Comparison of ENCODE assay signal across 1 cellular context in the genomic region with DNA sequence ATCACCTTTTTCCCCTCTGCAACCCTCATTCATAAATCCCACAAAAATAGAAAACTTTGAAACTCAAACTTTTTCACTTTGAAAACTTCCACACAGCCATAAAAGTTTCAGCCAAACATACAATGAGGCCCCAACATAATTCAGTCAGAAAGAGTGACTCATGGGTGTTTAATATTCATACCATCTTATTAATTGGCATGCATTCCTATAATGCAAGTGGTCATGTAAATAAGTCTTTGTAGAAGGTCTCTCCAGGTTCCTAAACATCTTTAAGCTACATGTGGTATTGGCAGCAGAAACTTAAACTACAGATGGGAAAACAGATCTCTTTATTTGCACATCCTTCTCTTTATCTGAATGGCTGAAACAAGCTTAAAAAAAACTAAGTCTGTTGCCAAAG.
TF ChIP-seq lines count a peak whose summit lies in the region.

No MANE protein-coding gene starts in this region.

TF ChIP-seq in IMR-90, 13 proteins besides CTCF, POLR2A, EP300 and RAD21 (continued from another document):
- TF ChIP-seq USF2 (IDR thresholded peaks at IDR 0.05; ENCODE audit: low read depth, low read length) (no peak), CEBPB (IDR thresholded peaks at IDR 0.05; ENCODE audit: low read depth, low read length) (no peak), MAFK (IDR thresholded peaks at IDR 0.05; ENCODE audit: low read depth, low read length) (no peak), MXI1 (IDR thresholded peaks at IDR 0.05; ENCODE audit: borderline replicate concordance, low read depth, low read length) (no peak), NFE2L2 (IDR thresholded peaks at IDR 0.05; ENCODE audit: low read depth, low read length) (no peak), ELK1 (IDR thresholded peaks at IDR 0.05; ENCODE audit: borderline replicate concordance, low read depth, low read length) (no peak), RFX5 (IDR thresholded peaks at IDR 0.05; ENCODE audit: low read depth, low read length) (no peak), MAZ (IDR thresholded peaks at IDR 0.05; ENCODE audit: borderline replicate concordance, low read depth, low read length) (no peak), RCOR1 (IDR thresholded peaks at IDR 0.05; ENCODE audit: insufficient replicate concordance, low read length) (no peak), BHLHE40 (IDR thresholded peaks at IDR 0.05; ENCODE audit: low read depth, low read length) (no peak)
TF ChIP-seq in IMR-90: peak in this region for 0.
